ENCODE assay signal across 9 cellular contexts in genomic region chr12:92431146-92431545, GRCh38.
DNase-seq lines count a peak whose midpoint lies in the region; ATAC-seq and TF ChIP-seq lines count a peak whose summit lies in the region.
"Had no signal": no experiment of that assay in that cellular context is flagged by ENCODE, and none has a peak within 500 bp of the region (broad histone marks: within the 10 kb centered on the region; RNA-seq: fewer than 3 reads in every experiment).

No MANE protein-coding gene starts in this region.

- no peak overlapping the region for H3K4ac ChIP-seq in mesendoderm (ENCODE audit: low read depth, low read length)

- ATAC-seq in GM21423 (IDR thresholded peaks at IDR 0.05; ENCODE audit: unreplicated experiment) = peak; percentile 64
- ATAC-seq in GM21526 (IDR thresholded peaks at IDR 0.05; ENCODE audit: low FRiP score, unreplicated experiment) = no peak

- H3K79me2 ChIP-seq in mesendoderm (ENCODE audit: control insufficient read depth, insufficient read depth, low read length) = no peaks in the 10 kb centered on the region

- H2BK120ac ChIP-seq in mesendoderm (ENCODE audit: low read depth, low read length) = no peak overlapping the region

- H3K27ac ChIP-seq in mesendoderm (ENCODE audit: low read depth, low read length) (no peak overlapping the region), coronary artery (no peak overlapping the region)

- H2BK15ac ChIP-seq in mesendoderm (replicated peaks; ENCODE audit: low read depth) = no peak overlapping the region

- H3K79me1 ChIP-seq in mesendoderm (ENCODE audit: low read length) = no peaks in the 10 kb centered on the region

- H2AK5ac ChIP-seq in mesendoderm (ENCODE audit: low read length) = no peak overlapping the region

- TF ChIP-seq CTCF in GM13977 (IDR thresholded peaks at IDR 0.05; ENCODE audit: extremely low read depth, insufficient read depth, missing control alignments) = peak; percentile 54
- TF ChIP-seq CTCF in coronary artery (IDR thresholded peaks at IDR 0.05) = no peak

- in situ Hi-C loops in GM13977 (cut with MboI; ENCODE audit: low pct_unique_long_range_greater_than_20kb, low sequenced_read_pairs, unreplicated experiment) = no loop called here

- no peak overlapping the region for H2BK5ac ChIP-seq in mesendoderm (ENCODE audit: low read length)

- WGBS in mesendoderm (ENCODE audit: extremely low coverage, insufficient coverage, low lambda C conversion rate) = no CpG with 5 or more reads among the region's 5 CpGs

- no peaks in the 10 kb centered on the region for H3K4me1 ChIP-seq in mesendoderm (ENCODE audit: control insufficient read depth, low read depth, low read length)

- H3K9ac ChIP-seq in mesendoderm (ENCODE audit: low read length) = no peak overlapping the region

- H3K18ac ChIP-seq in mesendoderm (ENCODE audit: low read length) = no peak overlapping the region

- no peak overlapping the region for H3K56ac ChIP-seq in mesendoderm (ENCODE audit: low read length)

- H3K4me2 ChIP-seq in mesendoderm (ENCODE audit: low read length) = no peak overlapping the region

- H3K23ac ChIP-seq in mesendoderm (ENCODE audit: low read length) = no peak overlapping the region

- H3K4me3 ChIP-seq in mesendoderm (ENCODE audit: low read length) = no peak overlapping the region
- no peak overlapping the region for H3K4me3 ChIP-seq in coronary artery

- H4K8ac ChIP-seq in mesendoderm (ENCODE audit: low read depth, low read length) = no peak overlapping the region

- H3K27me3 ChIP-seq in mesendoderm (ENCODE audit: insufficient read depth, low read length, poor library complexity) = no peaks in the 10 kb centered on the region

- H3K36me3 ChIP-seq in mesendoderm (ENCODE audit: control insufficient read depth, insufficient read depth, low read length) = no peaks in the 10 kb centered on the region

- no peak overlapping the region for H4K5ac ChIP-seq in mesendoderm (ENCODE audit: low read length)

- DNase-seq in GM13977 (ENCODE audit: low spot score) (no peak), NAMALWA (ENCODE audit: low spot score) (peak; percentile 57), mesendoderm (peak; percentile 24), NCI-H69 (lab: John Stamatoyannopoulos, UW) (no peak), coronary artery (ENCODE audit: low spot score) (no peak), hepatic stellate cell (ENCODE audit: low spot score) (no peak)
- DNase-seq: NCI-H2081 had no signal

Comparison
In these comparisons a context has a peak if more than half of its experiments do, and no peak if none do; other contexts are left out.
1. DNase-seq: peak in NAMALWA (single experiment) and mesendoderm (single experiment); none in GM13977 (single experiment), NCI-H69 (single experiment), coronary artery (single experiment) and hepatic stellate cell (single experiment).